Comparison of ENCODE assay signal across 19 cellular contexts in genomic region chr1:30325085-30325935, GRCh38.
"Had no signal": no experiment of that assay in that cellular context is flagged by ENCODE, and none has a peak within 500 bp of the region (broad histone marks: within the 10 kb centered on the region; RNA-seq: fewer than 3 reads in every experiment).

No MANE protein-coding gene starts in this region.

- H3K27ac Mint-ChIP-seq: activated B cell treated with CpG ODN at 0.5 μM for 24 hours; activated CD8-positive, alpha-beta T cell treated with anti-CD3 and anti-CD28 coated beads, Interleukin-2, amount 10 ng/mL, durations not matched to agents 7 days and 5 days; activated T-helper 1 cell treated with anti-CD3 and anti-CD28 coated beads, Interleukin-12 subunit alpha, Interleukin-12 subunit beta, Interleukin-2, Interleukin-4 antibody, amounts not matched to agents 30 ng/mL and 10 ng/mL and 1 ng/mL, durations not matched to agents 14 hours and 24 hours and 36 hours; effector memory CD8-positive, alpha-beta T cell; mesothelial cell of epicardium; nephron progenitor cell; stimulated activated memory B cell treated with anti-CD40 and anti-IgM and Interleukin-4, amounts not matched to agents 10 μg/mL and 1 μg/mL and 100 μg/mL, for 72 hours; T-cell had no signal

- H3K4me3 ChIP-seq: hepatocyte, lower lobe of right lung, sigmoid colon had no signal

- H3K9me3 Mint-ChIP-seq: activated B cell treated with CpG ODN at 0.5 μM for 24 hours; activated naive CD4-positive, alpha-beta T cell treated with anti-CD3 and anti-CD28 coated beads, Interleukin-2, amount 50 U/mL, for 72 hours; activated T-helper 1 cell treated with anti-CD3 and anti-CD28 coated beads, Interleukin-12 subunit alpha, Interleukin-12 subunit beta, Interleukin-2, Interleukin-4 antibody, amounts not matched to agents 30 ng/mL and 10 ng/mL and 1 ng/mL, durations not matched to agents 14 hours and 24 hours and 36 hours; effector memory CD8-positive, alpha-beta T cell; mesothelial cell of epicardium; nephron progenitor cell; stimulated activated memory B cell treated with anti-CD40 and anti-IgM and Interleukin-4, amounts not matched to agents 10 μg/mL and 1 μg/mL and 100 μg/mL, for 72 hours; T-cell had no signal

- H3K27ac ChIP-seq: hepatocyte, lower lobe of right lung, sigmoid colon had no signal

- H3K9me3 ChIP-seq: lower lobe of right lung, sigmoid colon, SK-N-SH had no signal

- H3K27me3 ChIP-seq: hepatocyte had no signal

- H3K36me3 Mint-ChIP-seq: activated naive CD4-positive, alpha-beta T cell treated with anti-CD3 and anti-CD28 coated beads, Interleukin-2, amount 50 U/mL, for 72 hours; mesothelial cell of epicardium; stimulated activated memory B cell treated with anti-CD40 and anti-IgM and Interleukin-4, amounts not matched to agents 10 μg/mL and 1 μg/mL and 100 μg/mL, for 72 hours; T-cell had no signal

- H3K4me1 ChIP-seq: lower lobe of right lung, sigmoid colon had no signal

- DNase-seq: activated B cell treated with CpG ODN at 0.5 μM for 24 hours; activated CD4-positive, alpha-beta T cell treated with anti-CD3 and anti-CD28 coated beads for 48 hours; activated CD8-positive, alpha-beta T cell treated with anti-CD3 and anti-CD28 coated beads, Interleukin-2, amount 10 ng/mL, durations not matched to agents 7 days and 5 days; activated gamma-delta T cell treated with Interleukin-2 at 50 U/mL for 16 hours; dermis blood vessel endothelial cell; effector memory CD8-positive, alpha-beta T cell; lower lobe of right lung; nephron progenitor cell; occipital lobe; sigmoid colon; SK-N-SH; stimulated activated CD4-positive, alpha-beta T cell treated with anti-CD3 and anti-CD28 coated beads, Interleukin-4, amount 100 ng/mL, for 24 hours; T-cell; T-helper 9 cell had no signal

- H3K36me3 ChIP-seq: lower lobe of right lung, sigmoid colon had no signal

- H3K9ac ChIP-seq: SK-N-SH had no signal

- H3K4me1 Mint-ChIP-seq: activated B cell treated with CpG ODN at 0.5 μM for 24 hours; mesothelial cell of epicardium; stimulated activated memory B cell treated with anti-CD40 and anti-IgM and Interleukin-4, amounts not matched to agents 10 μg/mL and 1 μg/mL and 100 μg/mL, for 72 hours; T-cell had no signal

- ATAC-seq: activated CD8-positive, alpha-beta T cell treated with anti-CD3 and anti-CD28 coated beads, Interleukin-2, amount 10 ng/mL, durations not matched to agents 7 days and 5 days; activated naive CD4-positive, alpha-beta T cell treated with anti-CD3 and anti-CD28 coated beads, Interleukin-2, amount 50 U/mL, for 72 hours; effector memory CD8-positive, alpha-beta T cell; lower lobe of right lung; stimulated activated memory B cell treated with anti-CD40 and anti-IgM and Interleukin-4, amounts not matched to agents 10 μg/mL and 1 μg/mL and 100 μg/mL, for 72 hours; T-cell had no signal

- H3K4me3 Mint-ChIP-seq: activated B cell treated with CpG ODN at 0.5 μM for 24 hours; activated CD8-positive, alpha-beta T cell treated with anti-CD3 and anti-CD28 coated beads, Interleukin-2, amount 10 ng/mL, durations not matched to agents 7 days and 5 days; activated T-helper 1 cell treated with anti-CD3 and anti-CD28 coated beads, Interleukin-12 subunit alpha, Interleukin-12 subunit beta, Interleukin-2, Interleukin-4 antibody, amounts not matched to agents 30 ng/mL and 10 ng/mL and 1 ng/mL, durations not matched to agents 14 hours and 24 hours and 36 hours; effector memory CD8-positive, alpha-beta T cell; mesothelial cell of epicardium; nephron progenitor cell; stimulated activated memory B cell treated with anti-CD40 and anti-IgM and Interleukin-4, amounts not matched to agents 10 μg/mL and 1 μg/mL and 100 μg/mL, for 72 hours; T-cell had no signal
